In the genomic region with DNA sequence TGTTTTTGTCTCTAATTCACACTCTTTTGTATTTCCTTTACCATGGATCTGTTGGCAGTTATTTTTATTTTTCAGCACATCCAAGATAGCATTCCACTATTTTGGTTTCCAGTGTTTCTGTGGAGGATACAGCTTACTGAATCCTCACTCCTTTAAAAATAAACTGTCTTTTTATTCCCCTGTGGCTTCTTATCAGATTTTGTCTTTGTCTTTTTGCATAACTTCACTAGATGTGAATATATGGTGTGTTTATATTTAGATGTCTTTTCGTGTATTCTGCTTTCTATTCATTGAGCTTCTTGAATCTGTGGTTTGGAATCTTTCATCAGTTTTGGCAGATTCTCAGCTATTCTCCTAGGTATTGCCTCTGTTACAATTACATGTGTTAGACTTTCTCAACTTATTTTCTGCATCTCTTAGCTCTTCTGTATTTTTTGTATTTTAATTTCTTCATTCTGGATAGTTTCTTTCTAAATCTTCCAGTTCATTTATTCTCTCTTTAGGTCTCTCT, we compare ENCODE assay signal across 19 cellular contexts. TPM values are rescaled to one million over a fixed set of nuclear protein-coding genes. Genes with fewer than 3 reads are reported as not detected.
DNase-seq lines count a peak whose midpoint lies in the region; ATAC-seq and TF ChIP-seq lines count a peak whose summit lies in the region.
"Had no signal": no experiment of that assay in that cellular context is flagged by ENCODE, and none has a peak within 500 bp of the region (broad histone marks: within the 10 kb centered on the region; RNA-seq: fewer than 3 reads in every experiment).

No MANE protein-coding gene starts in this region.

- no peak overlapping the region for H3K27ac Mint-ChIP-seq in activated CD4-positive, alpha-beta T cell treated with anti-CD3 and anti-CD28 coated beads, Interleukin-2, amount 10 ng/mL, durations not matched to agents 24 days and 14 days
- H3K27ac Mint-ChIP-seq: GM23338, HFFc6 had no signal

- no peaks in the 10 kb centered on the region for H3K79me2 ChIP-seq in SK-N-SH (ENCODE audit: insufficient read depth)

- H3K4me3 Mint-ChIP-seq in activated CD4-positive, alpha-beta T cell treated with anti-CD3 and anti-CD28 coated beads, Interleukin-2, amount 10 ng/mL, durations not matched to agents 24 days and 14 days: no peak overlapping the region
- H3K4me3 Mint-ChIP-seq: CD8-positive, alpha-beta memory T cell; GM23338; HFFc6 had no signal

- H3K36me3 ChIP-seq in SK-N-SH (replicated peaks in 1 of 2; ENCODE audit: control insufficient read depth in 1 of 2, insufficient read depth in 2 of 2, low read length in 1 of 2): no peaks in the 10 kb centered on the region
- H3K36me3 ChIP-seq in SJSA1: no peaks in the 10 kb centered on the region
- H3K36me3 ChIP-seq: BLaER1 treated with 17β-estradiol and CSF1 and Interleukin-3, amounts not matched to agents 10 nM and 100 nM had no signal

- H3K4me3 ChIP-seq in SK-N-SH (ENCODE audit: low read depth in 2 of 2, low read length in 1 of 2) (no peak overlapping the region), SJSA1 (no peak overlapping the region), fibroblast of villous mesenchyme (ENCODE audit: low read depth, low read length) (no peak overlapping the region)
- H3K4me3 ChIP-seq: A549; BLaER1 treated with 17β-estradiol and CSF1 and Interleukin-3, amounts not matched to agents 10 nM and 100 nM; GM23338 had no signal

- H3K27me3 ChIP-seq in SK-N-SH (ENCODE audit: insufficient read depth): no peaks in the 10 kb centered on the region
- no peaks in the 10 kb centered on the region for H3K27me3 ChIP-seq in SJSA1 (replicated peaks)
- H3K27me3 ChIP-seq: BLaER1 treated with 17β-estradiol and CSF1 and Interleukin-3, amounts not matched to agents 10 nM and 100 nM had no signal

- H3K9me3 ChIP-seq in SK-N-SH (0 out of 2 replicates have a peak, but pooled peaks cover 3% of the 10 kb centered on the region), SJSA1 (replicated peaks) (no peaks in the 10 kb centered on the region)
- H3K9me3 ChIP-seq: A549; BLaER1 treated with 17β-estradiol and CSF1 and Interleukin-3, amounts not matched to agents 10 nM and 100 nM had no signal

- H3K9ac ChIP-seq in SK-N-SH: no peak overlapping the region
- H3K9ac ChIP-seq: BLaER1 treated with 17β-estradiol and CSF1 and Interleukin-3, amounts not matched to agents 10 nM and 100 nM had no signal

- CTCF ChIA-PET in SK-N-SH (lab: Yijun Ruan, JAX): interaction anchor here (1.8 to 2.1 kb wide), 3 partner anchors 8 to 86 kb away, joined by 5 to 9 read pairs (median 7); no protein-coding TSS in a partner anchor

- TF ChIP-seq CTCF in SK-N-SH (IDR thresholded peaks at IDR 0.05) (no peak), fibroblast of villous mesenchyme (IDR thresholded peaks at IDR 0.05; ENCODE audit: insufficient read depth, low read depth, low read length) (no peak)

- intact Hi-C loops in activated CD4-positive, alpha-beta T cell treated with anti-CD3 and anti-CD28 coated beads, Interleukin-2, amount 10 ng/mL, durations not matched to agents 24 days and 14 days (cut with micrococcal nuclease): no loop called here

- WGBS in SK-N-SH (ENCODE audit: low lambda C conversion rate): 23% methylated on average over 1 of the region's 1 CpG

- H3K9me2 ChIP-seq in SK-N-SH: no peaks in the 10 kb centered on the region

- DNase-seq in SK-N-SH: no peak
- peak in 1 of 2 experiments; percentile 67 for DNase-seq in SJSA1 (ENCODE audit: low read depth in 1 of 2, low spot score in 2 of 2)
- peak; percentile 51 for DNase-seq in fibroblast of villous mesenchyme (ENCODE audit: low read depth)
- DNase-seq in NAMALWA (ENCODE audit: low spot score): no peak
- DNase-seq in activated CD4-positive, alpha-beta T cell treated with anti-CD3 and anti-CD28 coated beads, Interleukin-2, amount 10 ng/mL, durations not matched to agents 24 days and 14 days: no peak
- DNase-seq in ureter (ENCODE audit: low spot score): no peak
- DNase-seq: CD8-positive, alpha-beta memory T cell; COR-L47; DMS 273 treated with DMSO at 0.1 percent for 48 hours; GDM1; HCEC 1CT; HFFc6; IMR-90 had no signal

- H3K4me1 ChIP-seq in SK-N-SH (ENCODE audit: control insufficient read depth in 1 of 2, insufficient read depth in 2 of 2, low read depth in 1 of 2, low read length in 1 of 2) (no peaks in the 10 kb centered on the region), SJSA1 (replicated peaks) (peaks cover 19% of the 10 kb centered on the region)
- H3K4me1 ChIP-seq: A549 had no signal

- H3K4me1 Mint-ChIP-seq in activated CD4-positive, alpha-beta T cell treated with anti-CD3 and anti-CD28 coated beads, Interleukin-2, amount 10 ng/mL, durations not matched to agents 24 days and 14 days: no peaks in the 10 kb centered on the region
- H3K4me1 Mint-ChIP-seq: CD8-positive, alpha-beta memory T cell; GM23338 had no signal

- H3K27ac ChIP-seq in SK-N-SH (ENCODE audit: low read depth in 2 of 2, low read length in 1 of 2) (no peak overlapping the region), SJSA1 (peak overlapping the region; percentile 1; the same call in 1 of the 2 replicates)
- H3K27ac ChIP-seq: 22Rv1; A549; BLaER1 treated with 17β-estradiol and CSF1 and Interleukin-3, amounts not matched to agents 10 nM and 100 nM had no signal

- no peak for TF ChIP-seq RAD21 in SK-N-SH (IDR thresholded peaks at IDR 0.05; ENCODE audit: low read length)

- H3K9me3 Mint-ChIP-seq in activated CD4-positive, alpha-beta T cell treated with anti-CD3 and anti-CD28 coated beads, Interleukin-2, amount 10 ng/mL, durations not matched to agents 24 days and 14 days: no peaks in the 10 kb centered on the region
- H3K9me3 Mint-ChIP-seq: HFFc6 had no signal

- no peaks in the 10 kb centered on the region for H3K36me3 Mint-ChIP-seq in activated CD4-positive, alpha-beta T cell treated with anti-CD3 and anti-CD28 coated beads, Interleukin-2, amount 10 ng/mL, durations not matched to agents 24 days and 14 days (ENCODE audit: low read depth)

- no peaks in the 10 kb centered on the region for H4K20me1 ChIP-seq in SK-N-SH (ENCODE audit: insufficient read depth)
- H4K20me1 ChIP-seq: BLaER1 treated with 17β-estradiol and CSF1 and Interleukin-3, amounts not matched to agents 10 nM and 100 nM had no signal

- no peak overlapping the region for H3K4me2 ChIP-seq in SK-N-SH
- H3K4me2 ChIP-seq: A549, GM23338 had no signal

- peaks cover 52% of the 10 kb centered on the region for H3K27me3 Mint-ChIP-seq in activated CD4-positive, alpha-beta T cell treated with anti-CD3 and anti-CD28 coated beads, Interleukin-2, amount 10 ng/mL, durations not matched to agents 24 days and 14 days

- peaks cover 4% of the 10 kb centered on the region for H3F3A ChIP-seq in SK-N-SH (replicated peaks; ENCODE audit: insufficient read depth)

- POLR2A ChIA-PET in SK-N-SH (lab: Yijun Ruan, JAX): no interaction called here

- ATAC-seq in SK-N-SH treated with all-trans-retinoic acid at 6 μM for 48 hours: no peak
- no peak for ATAC-seq in HG02642 (IDR thresholded peaks at IDR 0.05; ENCODE audit: poor library complexity, unreplicated experiment)
- ATAC-seq: A549, GM23338 had no signal

- H2AFZ ChIP-seq in SK-N-SH (ENCODE audit: low read depth): 0 out of 2 replicates have a peak overlapping the region, but pooled peaks have one; percentile 29
- H2AFZ ChIP-seq: GM23338 had no signal

- no peak for TF ChIP-seq EP300 in SK-N-SH (IDR thresholded peaks at IDR 0.05; ENCODE audit: borderline replicate concordance in 1 of 2, low read depth in 1 of 2, low read length in 1 of 2)

TF ChIP-seq in SK-N-SH, 30 proteins besides CTCF, POLR2A, EP300 and RAD21:
- no peak for TF ChIP-seq TEAD4 (IDR thresholded peaks at IDR 0.05; ENCODE audit: borderline replicate concordance, insufficient read depth)
- TF ChIP-seq NRF1 (IDR thresholded peaks at IDR 0.05; ENCODE audit: low read depth, low read length): no peak
- TF ChIP-seq POLR2AphosphoS5 (IDR thresholded peaks at IDR 0.05; ENCODE audit: low read depth, low read length): no peak
- TF ChIP-seq SIN3A (IDR thresholded peaks at IDR 0.05; ENCODE audit: borderline replicate concordance, low read depth, low read length): no peak

TF ChIP-seq in SK-N-SH treated with all-trans-retinoic acid at 6 μM for 48 hours, 23 proteins besides CTCF, POLR2A, EP300 and RAD21:
- TF ChIP-seq ZNF8 (CRISPR knock-in tag; IDR thresholded peaks at IDR 0.05): no peak
- no peak for TF ChIP-seq ESRRG (CRISPR knock-in tag; IDR thresholded peaks at IDR 0.05)
- no peak for TF ChIP-seq OSR1 (CRISPR knock-in tag; IDR thresholded peaks at IDR 0.05)
- TF ChIP-seq ISL1 (CRISPR knock-in tag; IDR thresholded peaks at IDR 0.05): no peak
- no peak for TF ChIP-seq ZNF70 (CRISPR knock-in tag; IDR thresholded peaks at IDR 0.05)
- TF ChIP-seq TCF4 (CRISPR knock-in tag; IDR thresholded peaks at IDR 0.05; ENCODE audit: borderline replicate concordance): no peak
- no peak for TF ChIP-seq CSDC2 (CRISPR knock-in tag; IDR thresholded peaks at IDR 0.05)
- no peak for TF ChIP-seq BACH2 (CRISPR knock-in tag; IDR thresholded peaks at IDR 0.05; ENCODE audit: borderline replicate concordance)
- TF ChIP-seq ZC3H10 (CRISPR knock-in tag; IDR thresholded peaks at IDR 0.05): no peak
- TF ChIP-seq ZFP3 (CRISPR knock-in tag; IDR thresholded peaks at IDR 0.05): no peak
- TF ChIP-seq, protein P1, sequence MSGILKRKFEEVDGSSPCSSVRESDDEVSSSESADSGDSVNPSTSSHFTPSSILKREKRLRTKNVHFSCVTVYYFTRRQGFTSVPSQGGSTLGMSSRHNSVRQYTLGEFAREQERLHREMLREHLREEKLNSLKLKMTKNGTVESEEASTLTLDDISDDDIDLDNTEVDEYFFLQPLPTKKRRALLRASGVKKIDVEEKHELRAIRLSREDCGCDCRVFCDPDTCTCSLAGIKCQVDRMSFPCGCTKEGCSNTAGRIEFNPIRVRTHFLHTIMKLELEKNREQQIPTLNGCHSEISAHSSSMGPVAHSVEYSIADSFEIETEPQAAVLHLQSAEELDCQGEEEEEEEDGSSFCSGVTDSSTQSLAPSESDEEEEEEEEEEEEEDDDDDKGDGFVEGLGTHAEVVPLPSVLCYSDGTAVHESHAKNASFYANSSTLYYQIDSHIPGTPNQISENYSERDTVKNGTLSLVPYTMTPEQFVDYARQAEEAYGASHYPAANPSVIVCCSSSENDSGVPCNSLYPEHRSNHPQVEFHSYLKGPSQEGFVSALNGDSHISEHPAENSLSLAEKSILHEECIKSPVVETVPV (CRISPR knock-in tag; IDR thresholded peaks at IDR 0.05): no peak
- TF ChIP-seq TOX (CRISPR knock-in tag; IDR thresholded peaks at IDR 0.05; ENCODE audit: borderline replicate concordance): no peak
- no peak for TF ChIP-seq RARB (CRISPR knock-in tag; IDR thresholded peaks at IDR 0.05)
- no peak for TF ChIP-seq SNAI2 (CRISPR knock-in tag; IDR thresholded peaks at IDR 0.05)

RNA-seq across cellular contexts. Expression of a gene that starts 7.4 kb away (rescaled TPM):
- polyA plus RNA-seq in SK-N-SH (2012; rRNA removed): 202 and 257 TPM in 2 replicates
- 276 and 300 TPM in 2 replicates for polyA plus RNA-seq in SK-N-SH (2012; cell fraction: cytosol; rRNA removed)
- polyA plus RNA-seq in SK-N-SH (2012; cell fraction: nucleus; rRNA removed): 68.9 and 142 TPM in 2 replicates
- 192 and 302 TPM in 2 replicates for total RNA-seq in SJSA1 (2014; rRNA removed; shearing (Covaris generic))
- total RNA-seq in fibroblast of villous mesenchyme (113 and 190 TPM in 2 replicates), ureter (193 TPM)
- total RNA-seq in activated CD4-positive, alpha-beta T cell treated with anti-CD3 and anti-CD28 coated beads, Interleukin-2, amount 10 ng/mL, durations not matched to agents 24 days and 14 days: 121 and 122 TPM in 2 replicates
